Comparison of ENCODE assay signal across 7 cellular contexts in genomic region chr1:179082308-179083030, GRCh38. TPM values are rescaled to one million over a fixed set of nuclear protein-coding genes. Genes with fewer than 3 reads are reported as not detected.
DNase-seq lines count a peak whose midpoint lies in the region; ATAC-seq and TF ChIP-seq lines count a peak whose summit lies in the region.

No MANE protein-coding gene starts in this region.

- TF ChIP-seq CTCF in GM13977 (IDR thresholded peaks at IDR 0.05; ENCODE audit: extremely low read depth, insufficient read depth, missing control alignments) (no peak), HCT116 (IDR thresholded peaks at IDR 0.05 in 2 of 3, conservative IDR thresholded peaks at IDR 0.05 in 1 of 3; ENCODE audit: borderline replicate concordance in 1 of 3, insufficient read depth in 1 of 3, low read depth in 2 of 3, low read length in 2 of 3) (no peak), Loucy (conservative IDR thresholded peaks at IDR 0.05; ENCODE audit: low read length) (no peak)

- no peaks in the 10 kb centered on the region for H3F3A ChIP-seq in Loucy (ENCODE audit: low read depth)

- H3K36me3 ChIP-seq in HCT116 (ENCODE audit: control insufficient read depth in 1 of 2, insufficient read depth in 2 of 2, low read length in 2 of 2), result peaks cover 0 to 12% of the 10 kb centered on the region in 2 experiments; a peak in 1 of 4 replicates
- H3K36me3 ChIP-seq in Loucy (ENCODE audit: insufficient read depth, low read length), result 0 out of 2 replicates have a peak, but pooled peaks cover 3% of the 10 kb centered on the region
- no peaks in the 10 kb centered on the region for H3K36me3 ChIP-seq in endocrine pancreas (ENCODE audit: control insufficient read depth, insufficient read depth, low read length)
- peaks cover 6 to 13% of the 10 kb centered on the region in 2 donors for H3K36me3 ChIP-seq in mucosa of rectum (ENCODE audit: control insufficient read depth in 2 of 2, insufficient read depth in 2 of 2, low read length in 2 of 2)
- peaks cover 2 to 10% of the 10 kb centered on the region in 2 donors for H3K36me3 ChIP-seq in stomach smooth muscle (ENCODE audit: control insufficient read depth in 2 of 2, insufficient read depth in 2 of 2, low read length in 2 of 2)

- no peak for TF ChIP-seq POLR2A in HCT116 (IDR thresholded peaks at IDR 0.05; ENCODE audit: borderline replicate concordance, extremely low read depth, insufficient read depth, insufficient read length)

- ATAC-seq in HCT116, result peak; percentile 33

- in situ Hi-C loops in GM13977 (cut with MboI; ENCODE audit: low pct_unique_long_range_greater_than_20kb, low sequenced_read_pairs, unreplicated experiment), result loop anchor here (10.0 kb wide), 1 partner anchor 282 kb away; the partner anchor contains the start of gene AXDND1

- TF ChIP-seq RAD21 in HCT116 (IDR thresholded peaks at IDR 0.05; ENCODE audit: low read depth), result no peak

- no peaks in the 10 kb centered on the region for H3K9me3 ChIP-seq in HCT116 (ENCODE audit: control insufficient read depth in 1 of 2, insufficient read depth in 1 of 2, low read depth in 1 of 2, low read length in 2 of 2)
- no peaks in the 10 kb centered on the region for H3K9me3 ChIP-seq in Loucy (ENCODE audit: insufficient read depth, low read depth, low read length)
- H3K9me3 ChIP-seq in endocrine pancreas (ENCODE audit: control insufficient read depth, low read length), result no peaks in the 10 kb centered on the region
- H3K9me3 ChIP-seq in mucosa of rectum (ENCODE audit: control insufficient read depth in 2 of 2, low read length in 2 of 2), result no peaks in the 10 kb centered on the region
- H3K9me3 ChIP-seq in stomach smooth muscle (ENCODE audit: control insufficient read depth in 2 of 2, low read length in 2 of 2), result no peaks in the 10 kb centered on the region

- CTCF ChIA-PET in HCT116 (lab: Charles Lee), result interaction anchor here (1.3 to 2.0 kb wide), 2 partner anchors 270 to 732 kb away, joined by 3 to 10 read pairs; no protein-coding TSS in a partner anchor

- no TSS peak for BruUV-seq in HCT116 (replicated peaks; lab: Mats Ljungman, UMichigan)

- H3K4me2 ChIP-seq in HCT116 (ENCODE audit: low read length) (peak overlapping the region; percentile 91), Loucy (ENCODE audit: low read depth, low read length, poor library complexity, severe bottlenecking) (peak overlapping the region; percentile 95)

- H3K9me2 ChIP-seq in HCT116 (ENCODE audit: insufficient read depth), result no peaks in the 10 kb centered on the region
- H3K9me2 ChIP-seq in Loucy (replicated peaks; ENCODE audit: low read depth, low read length), result no peaks in the 10 kb centered on the region

- H4K20me1 ChIP-seq in HCT116 (ENCODE audit: insufficient read depth) (no peaks in the 10 kb centered on the region), Loucy (ENCODE audit: insufficient read depth, low read length, poor library complexity, severe bottlenecking) (peaks cover 9% of the 10 kb centered on the region)

- H3K27me3 ChIP-seq in HCT116 (ENCODE audit: insufficient read depth, low read length) (no peaks in the 10 kb centered on the region), Loucy (ENCODE audit: insufficient read depth, low read length, poor library complexity, severe bottlenecking) (no peaks in the 10 kb centered on the region), endocrine pancreas (ENCODE audit: control insufficient read depth, insufficient read depth, low read length) (no peaks in the 10 kb centered on the region), mucosa of rectum (ENCODE audit: control insufficient read depth in 2 of 2, insufficient read depth in 2 of 2, low read length in 2 of 2) (no peaks in the 10 kb centered on the region), stomach smooth muscle (ENCODE audit: control insufficient read depth in 1 of 2, insufficient read depth in 2 of 2, low read length in 2 of 2) (no peaks in the 10 kb centered on the region)

- peak overlapping the region; percentile 88 for H3K9ac ChIP-seq in HCT116 (ENCODE audit: low read length)
- peak overlapping the region; percentile 70 for H3K9ac ChIP-seq in Loucy (ENCODE audit: low read depth, low read length, poor library complexity, severe bottlenecking)
- peak overlapping the region; percentile 0 for H3K9ac ChIP-seq in endocrine pancreas (ENCODE audit: control insufficient read depth, insufficient read depth, low read length)
- H3K9ac ChIP-seq in mucosa of rectum (ENCODE audit: low read depth in 1 of 2, low read length in 2 of 2), result peak overlapping the region; percentile 85 to 90
- peak overlapping the region; percentile 69 to 84 for H3K9ac ChIP-seq in stomach smooth muscle (ENCODE audit: low read length in 2 of 2)

- RAD21 ChIA-PET in HCT116 (lab: Charles Lee; ENCODE audit: low non-redundant PET in 1 of 2, low total read pairs in 2 of 2, uncharacterized antibody in 2 of 2, unreplicated experiment in 2 of 2), result interaction anchor here in 1 of 2 experiments (0.7 kb wide), 1 partner anchor 155 kb away, joined by 5 read pairs; no protein-coding TSS in a partner anchor

- intact Hi-C loops in HCT116 (cut with micrococcal nuclease), result no loop called here

- H3K79me2 ChIP-seq in HCT116 (ENCODE audit: insufficient read depth, low read length) (peaks cover 28% of the 10 kb centered on the region), Loucy (ENCODE audit: insufficient read depth, low read length) (peaks cover 49% of the 10 kb centered on the region)

- H3K4me1 ChIP-seq in HCT116 (ENCODE audit: control insufficient read depth in 1 of 2, insufficient read depth in 2 of 2, low read length in 2 of 2), result peaks cover 0 to 23% of the 10 kb centered on the region in 2 experiments; a peak in 3 of 4 replicates
- peaks cover 15% of the 10 kb centered on the region for H3K4me1 ChIP-seq in Loucy (ENCODE audit: insufficient read depth, low read length, poor library complexity, severe bottlenecking)
- no peaks in the 10 kb centered on the region for H3K4me1 ChIP-seq in endocrine pancreas (ENCODE audit: control insufficient read depth, insufficient read depth, low read length)
- peaks cover 16 to 27% of the 10 kb centered on the region in 2 donors for H3K4me1 ChIP-seq in mucosa of rectum (ENCODE audit: control insufficient read depth in 2 of 2, insufficient read depth in 2 of 2, low read length in 2 of 2)
- H3K4me1 ChIP-seq in stomach smooth muscle (ENCODE audit: control insufficient read depth, insufficient read depth, low read length), result peaks cover 26% of the 10 kb centered on the region

- H3K4me3 ChIP-seq in HCT116 (replicated peaks in 1 of 2; ENCODE audit: low read depth in 1 of 2, low read length in 2 of 2), result peak overlapping the region; percentile 73 to 82
- H3K4me3 ChIP-seq in Loucy (ENCODE audit: low read length, poor library complexity, severe bottlenecking), result peak overlapping the region; percentile 75
- peak overlapping the region; percentile 14 for H3K4me3 ChIP-seq in endocrine pancreas (ENCODE audit: control insufficient read depth, insufficient read depth, low read length)
- H3K4me3 ChIP-seq in mucosa of rectum (ENCODE audit: low read length in 2 of 2), result peak overlapping the region; percentile 77 to 89
- H3K4me3 ChIP-seq in stomach smooth muscle (ENCODE audit: low read length in 2 of 2), result peak overlapping the region; percentile 92 to 97

- H3K27ac ChIP-seq in HCT116 (ENCODE audit: low read depth, low read length) (peak overlapping the region; percentile 74), mucosa of rectum (ENCODE audit: low read depth in 2 of 2, low read length in 2 of 2) (peak overlapping the region; percentile 77 to 91), stomach smooth muscle (ENCODE audit: low read length) (peak overlapping the region; percentile 75)

- POLR2A ChIA-PET in HCT116 (lab: Charles Lee), result no interaction called here

- DNase-seq in GM13977 (ENCODE audit: low spot score), result peak; percentile 48
- no peak for DNase-seq in HCT116 (ENCODE audit: low read depth, low spot score)
- peak; percentile 25 for DNase-seq in activated CD4-positive, alpha-beta T cell treated with anti-CD3 and anti-CD28 coated beads, Interleukin-2, amount 50 U/mL, for 1 hour

- H2AFZ ChIP-seq in HCT116 (ENCODE audit: low read depth, low read length, poor library complexity, severe bottlenecking) (no peak overlapping the region), Loucy (ENCODE audit: low read length) (peak overlapping the region; percentile 78)

TF ChIP-seq in HCT116, 20 proteins besides CTCF, POLR2A, EP300 and RAD21 (continues in another document):
- no peak for TF ChIP-seq FOSL1 (IDR thresholded peaks at IDR 0.05; ENCODE audit: low read depth)
- TF ChIP-seq SRF (IDR thresholded peaks at IDR 0.05; ENCODE audit: low read depth), result no peak
- no peak for TF ChIP-seq YY1 (IDR thresholded peaks at IDR 0.05; ENCODE audit: extremely low read depth, insufficient replicate concordance, low read depth, low read length)
- TF ChIP-seq JUND (IDR thresholded peaks at IDR 0.05), result no peak
- no peak for TF ChIP-seq ELF1 (IDR thresholded peaks at IDR 0.05; ENCODE audit: borderline replicate concordance, low read depth)
- TF ChIP-seq, protein P1, sequence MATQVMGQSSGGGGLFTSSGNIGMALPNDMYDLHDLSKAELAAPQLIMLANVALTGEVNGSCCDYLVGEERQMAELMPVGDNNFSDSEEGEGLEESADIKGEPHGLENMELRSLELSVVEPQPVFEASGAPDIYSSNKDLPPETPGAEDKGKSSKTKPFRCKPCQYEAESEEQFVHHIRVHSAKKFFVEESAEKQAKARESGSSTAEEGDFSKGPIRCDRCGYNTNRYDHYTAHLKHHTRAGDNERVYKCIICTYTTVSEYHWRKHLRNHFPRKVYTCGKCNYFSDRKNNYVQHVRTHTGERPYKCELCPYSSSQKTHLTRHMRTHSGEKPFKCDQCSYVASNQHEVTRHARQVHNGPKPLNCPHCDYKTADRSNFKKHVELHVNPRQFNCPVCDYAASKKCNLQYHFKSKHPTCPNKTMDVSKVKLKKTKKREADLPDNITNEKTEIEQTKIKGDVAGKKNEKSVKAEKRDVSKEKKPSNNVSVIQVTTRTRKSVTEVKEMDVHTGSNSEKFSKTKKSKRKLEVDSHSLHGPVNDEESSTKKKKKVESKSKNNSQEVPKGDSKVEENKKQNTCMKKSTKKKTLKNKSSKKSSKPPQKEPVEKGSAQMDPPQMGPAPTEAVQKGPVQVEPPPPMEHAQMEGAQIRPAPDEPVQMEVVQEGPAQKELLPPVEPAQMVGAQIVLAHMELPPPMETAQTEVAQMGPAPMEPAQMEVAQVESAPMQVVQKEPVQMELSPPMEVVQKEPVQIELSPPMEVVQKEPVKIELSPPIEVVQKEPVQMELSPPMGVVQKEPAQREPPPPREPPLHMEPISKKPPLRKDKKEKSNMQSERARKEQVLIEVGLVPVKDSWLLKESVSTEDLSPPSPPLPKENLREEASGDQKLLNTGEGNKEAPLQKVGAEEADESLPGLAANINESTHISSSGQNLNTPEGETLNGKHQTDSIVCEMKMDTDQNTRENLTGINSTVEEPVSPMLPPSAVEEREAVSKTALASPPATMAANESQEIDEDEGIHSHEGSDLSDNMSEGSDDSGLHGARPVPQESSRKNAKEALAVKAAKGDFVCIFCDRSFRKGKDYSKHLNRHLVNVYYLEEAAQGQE (IDR thresholded peaks at IDR 0.05; ENCODE audit: low read depth), result no peak
- no peak for TF ChIP-seq ZNF274 (IDR thresholded peaks at IDR 0.05; ENCODE audit: low read depth, low read length)

RNA-seq across cellular contexts. Expression of gene TOR3A, which starts 0.6 kb away (rescaled TPM):
- total RNA-seq in HCT116 (2021; ENCODE audit: unreplicated experiment), result 27.0 TPM
- polyA plus RNA-seq in HCT116 (2012), result 18.4 and 19.3 TPM in 2 replicates

RNA-seq across cellular contexts. Expression of gene FAM20B, which starts 56.8 kb away (rescaled TPM):
- 36.7 TPM for total RNA-seq in HCT116 (2021; ENCODE audit: unreplicated experiment)
- 13.1 and 14.7 TPM in 2 replicates for polyA plus RNA-seq in HCT116 (2012)

Comparison
In these comparisons a context has a peak if more than half of its experiments do, and no peak if none do; other contexts are left out.
1. H3K4me3 ChIP-seq: peak in every context shown above with its lines; median percentile 94 in stomach smooth muscle; 83 in mucosa of rectum; 78 in HCT116; 75 in Loucy; 14 in endocrine pancreas.
2. H3K9ac ChIP-seq: peak in every context shown above with its lines; median percentile 88 in HCT116; 88 in mucosa of rectum; 76 in stomach smooth muscle; 70 in Loucy; 0 in endocrine pancreas.